In the genomic region with DNA sequence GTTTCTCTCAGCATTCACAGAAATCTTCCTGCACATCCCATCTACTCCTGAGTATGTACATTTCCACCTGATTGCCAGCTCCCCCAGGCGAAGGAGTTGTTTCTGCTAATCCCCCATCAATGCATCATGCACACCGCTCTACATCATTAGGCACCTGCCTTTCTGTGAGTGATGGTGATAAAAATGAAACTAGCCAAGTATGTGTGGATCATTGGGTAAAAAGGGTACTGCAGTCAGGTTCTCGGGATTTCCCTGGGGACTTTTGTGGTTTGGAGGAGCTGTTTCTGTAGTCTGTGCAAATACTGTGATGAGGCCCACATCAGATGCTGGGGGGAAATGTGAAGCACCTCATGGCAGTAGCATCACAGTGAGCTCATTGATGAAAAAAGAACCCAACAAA, we compare ENCODE assay signal across 8 cellular contexts. TPM values are rescaled to one million over a fixed set of nuclear protein-coding genes. Genes with fewer than 3 reads are reported as not detected.
A peak's percentile ranks its signal among the peaks of the same experiment; 100 is the strongest.
DNase-seq lines count a peak whose midpoint lies in the region; ATAC-seq and TF ChIP-seq lines count a peak whose summit lies in the region.

No MANE protein-coding gene starts in this region.

- H3K27ac Mint-ChIP-seq in natural killer cell = no peak overlapping the region

- H3K36me3 Mint-ChIP-seq in natural killer cell = no peaks in the 10 kb centered on the region

- peak; percentile 74 for ATAC-seq in GM19455 (IDR thresholded peaks at IDR 0.05; ENCODE audit: unreplicated experiment)
- ATAC-seq in HG03520 (IDR thresholded peaks at IDR 0.05; ENCODE audit: unreplicated experiment) = peak; percentile 72
- ATAC-seq in natural killer cell = peak in 2 of 3 donors; percentile 52 to 56

- no peak for TF ChIP-seq CTCF in AG10803 (conservative IDR thresholded peaks at IDR 0.05; ENCODE audit: low read length)
- no peak for TF ChIP-seq CTCF in natural killer cell (IDR thresholded peaks at IDR 0.05)

- H3K4me3 Mint-ChIP-seq in natural killer cell = no peak overlapping the region

- no peaks in the 10 kb centered on the region for H3K9me3 Mint-ChIP-seq in natural killer cell

- H3K4me3 ChIP-seq in AG10803 (ENCODE audit: low read length) = no peak overlapping the region

- no peaks in the 10 kb centered on the region for H3K27me3 Mint-ChIP-seq in natural killer cell (ENCODE audit: low read depth in 2 of 2)

- DNase-seq in AG10803 (ENCODE audit: low read depth) (peak; percentile 5), natural killer cell (no peak), GF-D8 (lab: John Stamatoyannopoulos, UW) (no peak), HCEC 1CT (no peak), superior temporal gyrus (ENCODE audit: extremely low spot score) (no peak)
- peak; percentile 75 to 83 for DNase-seq in activated CD4-positive, alpha-beta T cell treated with anti-CD3 and anti-CD28 coated beads, Interleukin-2, amount 50 U/mL, for 48 hours

- intact Hi-C loops in natural killer cell (cut with micrococcal nuclease) = no loop called here

- no peaks in the 10 kb centered on the region for H3K4me1 Mint-ChIP-seq in natural killer cell

RNA-seq across cellular contexts. Expression of a gene that starts 30.4 kb away (rescaled TPM):
- total RNA-seq in natural killer cell = 1 to 10 TPM in 2 of 3 donors, under 1 TPM in 1; 0.80 to 7.9 (median 7.2) TPM

Comparison
In these comparisons a context has a peak if more than half of its experiments do, and no peak if none do; other contexts are left out.
1. DNase-seq: peak in AG10803 (single experiment) and activated CD4-positive, alpha-beta T cell treated with anti-CD3 and anti-CD28 coated beads, Interleukin-2, amount 50 U/mL, for 48 hours (2 of 2); none in natural killer cell (single experiment), GF-D8 (single experiment), HCEC 1CT (single experiment) and superior temporal gyrus (single experiment).
2. Peak in every context shown above with its lines, with median percentiles within 50 percentile points of each other: ATAC-seq.